19 cellular contexts compared by ENCODE assay signal in the genomic region with DNA sequence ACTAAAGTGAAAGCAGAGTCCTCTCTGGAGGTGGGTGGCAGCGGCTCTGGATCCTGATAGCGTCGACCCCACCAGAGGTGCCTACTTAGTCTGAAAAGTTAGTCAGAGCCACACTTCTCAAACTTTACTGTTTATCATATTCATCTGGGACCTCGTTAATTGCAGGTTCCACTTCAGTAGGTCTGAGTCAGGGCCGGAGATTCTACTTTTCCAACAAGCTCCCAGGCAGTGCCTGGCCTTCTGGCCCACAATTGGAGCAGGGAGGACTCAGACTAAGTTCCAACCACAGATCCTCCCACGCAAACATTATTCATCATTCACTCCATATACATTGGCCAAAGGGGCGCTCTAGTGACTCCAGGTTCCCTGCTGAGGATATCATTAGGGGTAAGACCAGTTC.
DNase-seq lines count a peak whose midpoint lies in the region; ATAC-seq and TF ChIP-seq lines count a peak whose summit lies in the region.
"Had no signal": no experiment of that assay in that cellular context is flagged by ENCODE, and none has a peak within 500 bp of the region (broad histone marks: within the 10 kb centered on the region; RNA-seq: fewer than 3 reads in every experiment).

No MANE protein-coding gene starts in this region.

- H3K4me3 Mint-ChIP-seq in WTC11 = no peak overlapping the region
- H3K4me3 Mint-ChIP-seq: B cell, IgD-negative memory B cell, T-helper 17 cell had no signal

- POLR2A ChIA-PET in WTC11 (lab: Charles Lee) = no interaction called here

- in situ Hi-C loops in brain microvascular endothelial cell (cut with HindIII; ENCODE audit: low pct_ligation_motif_present, low sequenced_read_pairs) = no loop called here

- CTCF ChIA-PET in WTC11 (lab: Charles Lee) = no interaction called here

- no peak for ATAC-seq in WTC11
- ATAC-seq: body of pancreas, left ventricle myocardium superior, T-helper 17 cell had no signal

- no peaks in the 10 kb centered on the region for H3K36me3 Mint-ChIP-seq in WTC11
- H3K36me3 Mint-ChIP-seq: IgD-negative memory B cell had no signal

- no peak overlapping the region for H3K27ac ChIP-seq in brain microvascular endothelial cell
- H3K27ac ChIP-seq: body of pancreas, thoracic aorta had no signal

- peak; percentile 68 for DNase-seq in EH (ENCODE audit: low read depth)
- DNase-seq in MG63 = peak; percentile 86
- peak; percentile 20 for DNase-seq in brain microvascular endothelial cell
- peak; percentile 12 for DNase-seq in left kidney (ENCODE audit: low read depth, low spot score)
- DNase-seq in WTC11 (ENCODE audit: low spot score) = no peak
- no peak for DNase-seq in activated CD4-positive, alpha-beta T cell treated with anti-CD3 and anti-CD28 coated beads for 1 hour
- no peak for DNase-seq in HT-29 (ENCODE audit: low spot score)
- DNase-seq in NCI-H1436 (lab: John Stamatoyannopoulos, UW) = no peak
- DNase-seq: activated effector memory CD4-positive, alpha-beta T cell treated with anti-CD3 and anti-CD28 coated beads, Interleukin-2, amount 50 U/mL, for 16 hours; body of pancreas; DMS53; left ventricle myocardium superior; NK-92 treated with Interleukin-12 subunit alpha and Interleukin-12 subunit beta, amount 100 ng/mL, for 24 hours; SHP77 treated with DMSO at 0.1 percent for 48 hours; stimulated activated CD4-positive, alpha-beta T cell treated with anti-CD3 and anti-CD28 coated beads, Interleukin-4, amount 100 ng/mL, for 4 hours; T-helper 17 cell had no signal

- no peaks in the 10 kb centered on the region for H3K36me3 ChIP-seq in MG63
- H3K36me3 ChIP-seq in brain microvascular endothelial cell (replicated peaks) = no peaks in the 10 kb centered on the region
- H3K36me3 ChIP-seq: thoracic aorta had no signal

- H3K27me3 Mint-ChIP-seq in WTC11 (ENCODE audit: low read depth) = no peaks in the 10 kb centered on the region

- H3K27me3 ChIP-seq in MG63 (no peaks in the 10 kb centered on the region), brain microvascular endothelial cell (replicated peaks) (no peaks in the 10 kb centered on the region)
- H3K27me3 ChIP-seq: body of pancreas had no signal

- H3K27ac Mint-ChIP-seq in WTC11 = no peak overlapping the region
- H3K27ac Mint-ChIP-seq: B cell, IgD-negative memory B cell, T-helper 17 cell had no signal

- no peak overlapping the region for H3K4me3 ChIP-seq in MG63
- no peak overlapping the region for H3K4me3 ChIP-seq in brain microvascular endothelial cell (ENCODE audit: low read depth, low read length)
- H3K4me3 ChIP-seq: body of pancreas, thoracic aorta had no signal

- no peaks in the 10 kb centered on the region for H3K9me3 ChIP-seq in MG63
- H3K9me3 ChIP-seq: body of pancreas, thoracic aorta had no signal

- H3K4me1 Mint-ChIP-seq in WTC11 = no peaks in the 10 kb centered on the region
- H3K4me1 Mint-ChIP-seq: B cell, IgD-negative memory B cell, T-helper 17 cell had no signal

- TF ChIP-seq CTCF in brain microvascular endothelial cell (IDR thresholded peaks at IDR 0.05; ENCODE audit: low read depth, low read length, missing control alignments) (peak; percentile 4), WTC11 (IDR thresholded peaks at IDR 0.05) (no peak)

- no peaks in the 10 kb centered on the region for H3K9me3 Mint-ChIP-seq in WTC11
- H3K9me3 Mint-ChIP-seq: IgD-negative memory B cell had no signal

TF ChIP-seq in WTC11, 78 proteins besides CTCF, POLR2A, EP300 and RAD21 (continues in another document):
- TF ChIP-seq ZNF317 (CRISPR knock-in tag; IDR thresholded peaks at IDR 0.05; ENCODE audit: borderline replicate concordance, low read depth) = no peak
- TF ChIP-seq, protein P1, sequence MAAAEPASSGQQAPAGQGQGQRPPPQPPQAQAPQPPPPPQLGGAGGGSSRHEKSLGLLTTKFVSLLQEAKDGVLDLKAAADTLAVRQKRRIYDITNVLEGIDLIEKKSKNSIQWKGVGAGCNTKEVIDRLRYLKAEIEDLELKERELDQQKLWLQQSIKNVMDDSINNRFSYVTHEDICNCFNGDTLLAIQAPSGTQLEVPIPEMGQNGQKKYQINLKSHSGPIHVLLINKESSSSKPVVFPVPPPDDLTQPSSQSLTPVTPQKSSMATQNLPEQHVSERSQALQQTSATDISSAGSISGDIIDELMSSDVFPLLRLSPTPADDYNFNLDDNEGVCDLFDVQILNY (CRISPR knock-in tag; IDR thresholded peaks at IDR 0.05) = no peak
- TF ChIP-seq NR2C2 (CRISPR knock-in tag; IDR thresholded peaks at IDR 0.05) = no peak
- no peak for TF ChIP-seq ETV6 (CRISPR knock-in tag; IDR thresholded peaks at IDR 0.05)
- TF ChIP-seq FOXJ3 (CRISPR knock-in tag; IDR thresholded peaks at IDR 0.05; ENCODE audit: borderline replicate concordance) = no peak
- TF ChIP-seq, protein P2, sequence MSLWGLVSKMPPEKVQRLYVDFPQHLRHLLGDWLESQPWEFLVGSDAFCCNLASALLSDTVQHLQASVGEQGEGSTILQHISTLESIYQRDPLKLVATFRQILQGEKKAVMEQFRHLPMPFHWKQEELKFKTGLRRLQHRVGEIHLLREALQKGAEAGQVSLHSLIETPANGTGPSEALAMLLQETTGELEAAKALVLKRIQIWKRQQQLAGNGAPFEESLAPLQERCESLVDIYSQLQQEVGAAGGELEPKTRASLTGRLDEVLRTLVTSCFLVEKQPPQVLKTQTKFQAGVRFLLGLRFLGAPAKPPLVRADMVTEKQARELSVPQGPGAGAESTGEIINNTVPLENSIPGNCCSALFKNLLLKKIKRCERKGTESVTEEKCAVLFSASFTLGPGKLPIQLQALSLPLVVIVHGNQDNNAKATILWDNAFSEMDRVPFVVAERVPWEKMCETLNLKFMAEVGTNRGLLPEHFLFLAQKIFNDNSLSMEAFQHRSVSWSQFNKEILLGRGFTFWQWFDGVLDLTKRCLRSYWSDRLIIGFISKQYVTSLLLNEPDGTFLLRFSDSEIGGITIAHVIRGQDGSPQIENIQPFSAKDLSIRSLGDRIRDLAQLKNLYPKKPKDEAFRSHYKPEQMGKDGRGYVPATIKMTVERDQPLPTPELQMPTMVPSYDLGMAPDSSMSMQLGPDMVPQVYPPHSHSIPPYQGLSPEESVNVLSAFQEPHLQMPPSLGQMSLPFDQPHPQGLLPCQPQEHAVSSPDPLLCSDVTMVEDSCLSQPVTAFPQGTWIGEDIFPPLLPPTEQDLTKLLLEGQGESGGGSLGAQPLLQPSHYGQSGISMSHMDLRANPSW (CRISPR knock-in tag; conservative IDR thresholded peaks at IDR 0.05; ENCODE audit: low read depth) = no peak
- TF ChIP-seq, protein P3, sequence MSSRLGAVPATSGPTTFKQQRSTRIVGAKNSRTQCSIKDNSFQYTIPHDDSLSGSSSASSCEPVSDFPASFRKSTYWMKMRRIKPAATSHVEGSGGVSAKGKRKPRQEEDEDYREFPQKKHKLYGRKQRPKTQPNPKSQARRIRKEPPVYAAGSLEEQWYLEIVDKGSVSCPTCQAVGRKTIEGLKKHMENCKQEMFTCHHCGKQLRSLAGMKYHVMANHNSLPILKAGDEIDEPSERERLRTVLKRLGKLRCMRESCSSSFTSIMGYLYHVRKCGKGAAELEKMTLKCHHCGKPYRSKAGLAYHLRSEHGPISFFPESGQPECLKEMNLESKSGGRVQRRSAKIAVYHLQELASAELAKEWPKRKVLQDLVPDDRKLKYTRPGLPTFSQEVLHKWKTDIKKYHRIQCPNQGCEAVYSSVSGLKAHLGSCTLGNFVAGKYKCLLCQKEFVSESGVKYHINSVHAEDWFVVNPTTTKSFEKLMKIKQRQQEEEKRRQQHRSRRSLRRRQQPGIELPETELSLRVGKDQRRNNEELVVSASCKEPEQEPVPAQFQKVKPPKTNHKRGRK (CRISPR knock-in tag; IDR thresholded peaks at IDR 0.05; ENCODE audit: borderline replicate concordance) = no peak
- TF ChIP-seq ZNF219 (CRISPR knock-in tag; IDR thresholded peaks at IDR 0.05; ENCODE audit: borderline replicate concordance) = no peak
- TF ChIP-seq, protein P4, sequence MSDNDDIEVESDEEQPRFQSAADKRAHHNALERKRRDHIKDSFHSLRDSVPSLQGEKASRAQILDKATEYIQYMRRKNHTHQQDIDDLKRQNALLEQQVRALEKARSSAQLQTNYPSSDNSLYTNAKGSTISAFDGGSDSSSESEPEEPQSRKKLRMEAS (CRISPR knock-in tag; IDR thresholded peaks at IDR 0.05) = no peak
- no peak for TF ChIP-seq CREM (CRISPR knock-in tag; IDR thresholded peaks at IDR 0.05)
- no peak for TF ChIP-seq RELA (CRISPR knock-in tag; IDR thresholded peaks at IDR 0.05; ENCODE audit: borderline replicate concordance)
- no peak for TF ChIP-seq SMAD4 (CRISPR knock-in tag; IDR thresholded peaks at IDR 0.05)
- no peak for TF ChIP-seq ZNF423 (CRISPR knock-in tag; IDR thresholded peaks at IDR 0.05)
- no peak for TF ChIP-seq TP53 (CRISPR knock-in tag; IDR thresholded peaks at IDR 0.05)
- TF ChIP-seq, protein P5, sequence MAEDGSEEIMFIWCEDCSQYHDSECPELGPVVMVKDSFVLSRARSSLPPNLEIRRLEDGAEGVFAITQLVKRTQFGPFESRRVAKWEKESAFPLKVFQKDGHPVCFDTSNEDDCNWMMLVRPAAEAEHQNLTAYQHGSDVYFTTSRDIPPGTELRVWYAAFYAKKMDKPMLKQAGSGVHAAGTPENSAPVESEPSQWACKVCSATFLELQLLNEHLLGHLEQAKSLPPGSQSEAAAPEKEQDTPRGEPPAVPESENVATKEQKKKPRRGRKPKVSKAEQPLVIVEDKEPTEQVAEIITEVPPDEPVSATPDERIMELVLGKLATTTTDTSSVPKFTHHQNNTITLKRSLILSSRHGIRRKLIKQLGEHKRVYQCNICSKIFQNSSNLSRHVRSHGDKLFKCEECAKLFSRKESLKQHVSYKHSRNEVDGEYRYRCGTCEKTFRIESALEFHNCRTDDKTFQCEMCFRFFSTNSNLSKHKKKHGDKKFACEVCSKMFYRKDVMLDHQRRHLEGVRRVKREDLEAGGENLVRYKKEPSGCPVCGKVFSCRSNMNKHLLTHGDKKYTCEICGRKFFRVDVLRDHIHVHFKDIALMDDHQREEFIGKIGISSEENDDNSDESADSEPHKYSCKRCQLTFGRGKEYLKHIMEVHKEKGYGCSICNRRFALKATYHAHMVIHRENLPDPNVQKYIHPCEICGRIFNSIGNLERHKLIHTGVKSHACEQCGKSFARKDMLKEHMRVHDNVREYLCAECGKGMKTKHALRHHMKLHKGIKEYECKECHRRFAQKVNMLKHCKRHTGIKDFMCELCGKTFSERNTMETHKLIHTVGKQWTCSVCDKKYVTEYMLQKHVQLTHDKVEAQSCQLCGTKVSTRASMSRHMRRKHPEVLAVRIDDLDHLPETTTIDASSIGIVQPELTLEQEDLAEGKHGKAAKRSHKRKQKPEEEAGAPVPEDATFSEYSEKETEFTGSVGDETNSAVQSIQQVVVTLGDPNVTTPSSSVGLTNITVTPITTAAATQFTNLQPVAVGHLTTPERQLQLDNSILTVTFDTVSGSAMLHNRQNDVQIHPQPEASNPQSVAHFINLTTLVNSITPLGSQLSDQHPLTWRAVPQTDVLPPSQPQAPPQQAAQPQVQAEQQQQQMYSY (CRISPR knock-in tag; IDR thresholded peaks at IDR 0.05) = no peak

Comparison
In these comparisons a context has a peak if more than half of its experiments do, and no peak if none do; other contexts are left out.
1. DNase-seq: peak in EH (single experiment), MG63 (single experiment), brain microvascular endothelial cell (single experiment) and left kidney (single experiment); none in WTC11 (single experiment), activated CD4-positive, alpha-beta T cell treated with anti-CD3 and anti-CD28 coated beads for 1 hour (single experiment), HT-29 (single experiment) and NCI-H1436 (single experiment).